13 cellular contexts compared by ENCODE assay signal in genomic region chr1:85387781-85388180, GRCh38.
DNase-seq lines count a peak whose midpoint lies in the region; TF ChIP-seq lines count a peak whose summit lies in the region.
"Had no signal": no experiment of that assay in that cellular context is flagged by ENCODE, and none has a peak within 500 bp of the region (broad histone marks: within the 10 kb centered on the region; RNA-seq: fewer than 3 reads in every experiment).

No MANE protein-coding gene starts in this region.

- H3K9me3 Mint-ChIP-seq in chondrocyte (ENCODE audit: low read depth) = peaks cover 13% of the 10 kb centered on the region

- peaks cover 22% of the 10 kb centered on the region for H3K36me3 Mint-ChIP-seq in chondrocyte (ENCODE audit: low read depth)
- H3K36me3 Mint-ChIP-seq: CD4-positive, CD25-positive, alpha-beta regulatory T cell had no signal

- H3K27me3 Mint-ChIP-seq in chondrocyte (ENCODE audit: low read depth) = no peaks in the 10 kb centered on the region

- H3K4me1 Mint-ChIP-seq in chondrocyte (ENCODE audit: low read depth) = peaks cover 33% of the 10 kb centered on the region
- H3K4me1 Mint-ChIP-seq: CD4-positive, CD25-positive, alpha-beta regulatory T cell had no signal

- DNase-seq in NCI-H2171 treated with DMSO at 0.1 percent for 48 hours (lab: John Stamatoyannopoulos, UW) (peak; percentile 8), NCI-H2171 (lab: John Stamatoyannopoulos, UW) (no peak), chondrocyte (ENCODE audit: low spot score) (no peak), foreskin melanocyte (peak; percentile 24), T-helper 9 cell (no peak), NCI-H1048 (lab: John Stamatoyannopoulos, UW) (no peak), HuH-7.5 (ENCODE audit: low spot score) (no peak)
- DNase-seq: 8988T; AML-193; CD4-positive, CD25-positive, alpha-beta regulatory T cell; DMS53; GM23248; H9 had no signal

- H3K27ac Mint-ChIP-seq in chondrocyte (ENCODE audit: unreplicated experiment) = peak overlapping the region; percentile 34
- H3K27ac Mint-ChIP-seq: CD4-positive, CD25-positive, alpha-beta regulatory T cell; H9 had no signal

- TF ChIP-seq CTCF in chondrocyte (IDR thresholded peaks at IDR 0.05) = no peak

- no peak overlapping the region for H3K4me3 Mint-ChIP-seq in chondrocyte (ENCODE audit: unreplicated experiment)
- H3K4me3 Mint-ChIP-seq: CD4-positive, CD25-positive, alpha-beta regulatory T cell; H9 had no signal

Comparison
In these comparisons a context has a peak if more than half of its experiments do, and no peak if none do; other contexts are left out.
1. DNase-seq: peak in NCI-H2171 treated with DMSO at 0.1 percent for 48 hours (single experiment) and foreskin melanocyte (single experiment); none in NCI-H2171 (single experiment), chondrocyte (single experiment), T-helper 9 cell (single experiment), NCI-H1048 (single experiment) and HuH-7.5 (single experiment).